ENCODE assay signal across 10 cellular contexts in the genomic region with DNA sequence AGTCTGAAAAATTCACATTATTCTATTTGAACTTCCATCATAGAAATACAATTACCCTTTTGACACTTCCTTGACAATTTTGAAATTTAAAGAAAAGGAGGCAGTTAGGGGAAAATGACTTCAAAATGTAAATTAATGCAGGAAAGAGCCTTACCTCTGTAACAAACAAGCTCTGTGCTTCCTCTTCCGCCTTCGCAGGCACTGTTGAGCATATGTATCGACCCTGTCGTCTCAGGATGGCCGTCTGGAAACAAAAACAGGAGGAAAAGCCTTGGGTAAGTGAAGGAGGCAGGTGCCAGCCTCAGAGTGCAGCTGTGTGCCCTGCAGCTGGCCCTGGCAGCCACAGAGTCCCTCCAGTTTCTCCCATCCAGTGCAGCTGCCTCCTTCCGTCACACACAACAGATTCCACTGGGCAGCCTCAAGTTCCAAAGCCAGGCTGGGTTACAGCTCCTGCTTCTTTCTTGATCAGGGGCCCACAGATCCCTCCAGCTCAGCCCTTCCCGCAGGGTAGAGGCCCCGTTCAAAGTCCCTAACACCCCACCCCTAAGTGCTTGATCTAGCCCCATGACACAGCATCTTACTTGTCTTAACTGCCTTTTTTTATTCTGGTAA. TPM values are rescaled to one million over a fixed set of nuclear protein-coding genes. Genes with fewer than 3 reads are reported as not detected.
DNase-seq lines count a peak whose midpoint lies in the region; ATAC-seq and TF ChIP-seq lines count a peak whose summit lies in the region.
"Had no signal": no experiment of that assay in that cellular context is flagged by ENCODE, and none has a peak within 500 bp of the region (broad histone marks: within the 10 kb centered on the region; RNA-seq: fewer than 3 reads in every experiment).

No MANE protein-coding gene starts in this region.

- WGBS in right cardiac atrium = 59% methylated on average over 8 of the region's 8 CpGs

- intact Hi-C loops in right cardiac atrium (cut with DNase I) (no loop called here), Right ventricle myocardium superior (cut with DNase I) (no loop called here)

- peaks cover 51% of the 10 kb centered on the region for H3K36me3 Mint-ChIP-seq in activated T-helper 17 cell treated with anti-CD3 and anti-CD28 coated beads, Interleukin-2, amount 50 U/mL, for 72 hours (ENCODE audit: low read depth)
- H3K36me3 Mint-ChIP-seq in mesothelial cell of epicardium (peaks cover 3% of the 10 kb centered on the region), osteocyte (ENCODE audit: unreplicated experiment) (no peaks in the 10 kb centered on the region)

- TF ChIP-seq CTCF in mesothelial cell of epicardium (IDR thresholded peaks at IDR 0.05; ENCODE audit: unreplicated experiment) (no peak), osteocyte (IDR thresholded peaks at IDR 0.05) (no peak)

- no peak overlapping the region for H3K4me3 Mint-ChIP-seq in activated T-helper 17 cell treated with anti-CD3 and anti-CD28 coated beads, Interleukin-2, amount 50 U/mL, for 72 hours
- H3K4me3 Mint-ChIP-seq in mesothelial cell of epicardium (no peak overlapping the region), osteocyte (ENCODE audit: unreplicated experiment) (no peak overlapping the region)

- H3K4me1 ChIP-seq in right cardiac atrium (ENCODE audit: control insufficient read depth, insufficient read depth, low read length) (peaks cover 1% of the 10 kb centered on the region), mononuclear cell (ENCODE audit: insufficient read depth, low read length) (peaks cover 5% of the 10 kb centered on the region)

- H3K27me3 ChIP-seq in right cardiac atrium (ENCODE audit: control insufficient read depth, insufficient read depth) (no peaks in the 10 kb centered on the region), mononuclear cell (ENCODE audit: insufficient read depth, low read length) (no peaks in the 10 kb centered on the region)

- H3K27ac ChIP-seq in right cardiac atrium (ENCODE audit: low read length) = peak overlapping the region; percentile 62

- DNase-seq in right cardiac atrium = no peak
- no peak for DNase-seq in Right ventricle myocardium superior
- DNase-seq in GOT3 (lab: John Stamatoyannopoulos, UW) = no peak
- DNase-seq in mesothelial cell of epicardium (ENCODE audit: low spot score in 2 of 2, unreplicated experiment in 2 of 2) = no peak
- DNase-seq in osteocyte (ENCODE audit: extremely low spot score, unreplicated experiment) = no peak
- DNase-seq in activated gamma-delta T cell treated with Interleukin-2 at 50 U/mL for 16 hours = no peak
- DNase-seq: NCI-H748 treated with DMSO at 0.1 percent for 48 hours, T1000 had no signal

- H3K9me3 ChIP-seq in right cardiac atrium (ENCODE audit: control insufficient read depth, low read length) (peaks cover 2% of the 10 kb centered on the region), mononuclear cell (ENCODE audit: low read depth, low read length) (no peaks in the 10 kb centered on the region)

- H3K27ac Mint-ChIP-seq in activated T-helper 17 cell treated with anti-CD3 and anti-CD28 coated beads, Interleukin-2, amount 50 U/mL, for 72 hours = peak overlapping the region; percentile 28
- no peak overlapping the region for H3K27ac Mint-ChIP-seq in mesothelial cell of epicardium
- no peak overlapping the region for H3K27ac Mint-ChIP-seq in osteocyte (ENCODE audit: unreplicated experiment)

- no peak for ATAC-seq in right cardiac atrium
- ATAC-seq in Right ventricle myocardium superior (ENCODE audit: poor library complexity) = no peak
- ATAC-seq in activated T-helper 17 cell treated with anti-CD3 and anti-CD28 coated beads, Interleukin-2, amount 50 U/mL, for 72 hours (replicated peaks) = no peak

- no peaks in the 10 kb centered on the region for H3K4me1 Mint-ChIP-seq in activated T-helper 17 cell treated with anti-CD3 and anti-CD28 coated beads, Interleukin-2, amount 50 U/mL, for 72 hours
- H3K4me1 Mint-ChIP-seq in mesothelial cell of epicardium (peaks cover 34% of the 10 kb centered on the region), osteocyte (ENCODE audit: unreplicated experiment) (peaks cover 9% of the 10 kb centered on the region)

- H3K4me3 ChIP-seq in right cardiac atrium (ENCODE audit: low read length) = no peak overlapping the region
- H3K4me3 ChIP-seq in mononuclear cell (ENCODE audit: low read length) = peak overlapping the region; percentile 10

- no peaks in the 10 kb centered on the region for H3K27me3 Mint-ChIP-seq in activated T-helper 17 cell treated with anti-CD3 and anti-CD28 coated beads, Interleukin-2, amount 50 U/mL, for 72 hours
- H3K27me3 Mint-ChIP-seq in mesothelial cell of epicardium (ENCODE audit: low read depth) (no peaks in the 10 kb centered on the region), osteocyte (ENCODE audit: unreplicated experiment) (no peaks in the 10 kb centered on the region)

- H3K9me3 Mint-ChIP-seq in activated T-helper 17 cell treated with anti-CD3 and anti-CD28 coated beads, Interleukin-2, amount 50 U/mL, for 72 hours = peaks cover 5% of the 10 kb centered on the region
- peaks cover 20% of the 10 kb centered on the region for H3K9me3 Mint-ChIP-seq in mesothelial cell of epicardium
- peaks cover 9% of the 10 kb centered on the region for H3K9me3 Mint-ChIP-seq in osteocyte (ENCODE audit: unreplicated experiment)

RNA-seq across cellular contexts. Expression of a gene that starts 47.7 kb away (rescaled TPM):
- 10 to 100 TPM; 39.4 to 59.7 (median 57.2) TPM for total RNA-seq in right cardiac atrium
- 26.8 TPM for polyA plus RNA-seq in right cardiac atrium
- total RNA-seq in Right ventricle myocardium superior = 28.3 TPM
- total RNA-seq in activated T-helper 17 cell treated with anti-CD3 and anti-CD28 coated beads, Interleukin-2, amount 50 U/mL, for 72 hours = 10 to 100 TPM; 50.2 to 70.4 TPM
- total RNA-seq in mononuclear cell = 54.9 TPM
- total RNA-seq in mesothelial cell of epicardium = 21.0 to 26.6 TPM (median 22.8 TPM) in 3 replicates
- 23.9 and 24.1 TPM in 2 replicates for total RNA-seq in osteocyte
